Comparison of ENCODE assay signal across 8 cellular contexts in genomic region chr17:67374329-67375053, GRCh38. TPM values are rescaled to one million over a fixed set of nuclear protein-coding genes. Genes with fewer than 3 reads are reported as not detected.
A peak's percentile ranks its signal among the peaks of the same experiment; 100 is the strongest.
DNase-seq lines count a peak whose midpoint lies in the region; ATAC-seq and TF ChIP-seq lines count a peak whose summit lies in the region.

No MANE protein-coding gene starts in this region.

- TF ChIP-seq RAD21 in liver (IDR thresholded peaks at IDR 0.05) = peak; percentile 97

- WGBS in liver = 17% methylated on average over 12 of the region's 12 CpGs

- H3K4me3 Mint-ChIP-seq in chondrocyte (ENCODE audit: unreplicated experiment) = no peak overlapping the region

- H3K27me3 Mint-ChIP-seq in chondrocyte (ENCODE audit: low read depth) = no peaks in the 10 kb centered on the region

- DNase-seq in GM03348 (ENCODE audit: low spot score) = peak; percentile 85
- DNase-seq in NCI-H748 (lab: John Stamatoyannopoulos, UW; ENCODE audit: unreplicated experiment) = peak; percentile 84
- DNase-seq in activated CD4-positive, alpha-beta T cell treated with anti-CD3 and anti-CD28 coated beads for 48 hours = peak; percentile 93
- DNase-seq in chondrocyte (ENCODE audit: low spot score) = no peak
- peak; percentile 69 to 83 (median 73) for DNase-seq in stimulated activated CD4-positive, alpha-beta T cell treated with anti-CD3 and anti-CD28 coated beads, TNF-alpha, amount 100 ng/mL, for 1 hour (ENCODE audit: low read depth in 3 of 3, low spot score in 1 of 3)

- peaks cover 29% of the 10 kb centered on the region for H3K4me1 Mint-ChIP-seq in chondrocyte (ENCODE audit: low read depth)

- H3K27ac ChIP-seq in liver (ENCODE audit: low read depth in 1 of 2, low read length in 2 of 2) = no peak overlapping the region

- TF ChIP-seq POLR2A in GM18505 (IDR thresholded peaks at IDR 0.05; ENCODE audit: borderline replicate concordance, extremely low read depth, insufficient read depth, insufficient read length) = no peak

- no peaks in the 10 kb centered on the region for H3K27me3 ChIP-seq in liver (ENCODE audit: control insufficient read depth in 4 of 4, insufficient read depth in 4 of 4, low read length in 3 of 4)

- H3K36me3 ChIP-seq in liver (ENCODE audit: control insufficient read depth in 4 of 4, insufficient read depth in 3 of 4, low read depth in 1 of 4, low read length in 3 of 4) = no peaks in the 10 kb centered on the region

- no peak overlapping the region for H3K4me3 ChIP-seq in liver (ENCODE audit: low read depth in 1 of 3, low read length in 3 of 3)

- no peaks in the 10 kb centered on the region for H3K36me3 Mint-ChIP-seq in chondrocyte (ENCODE audit: low read depth)

- H3K27ac Mint-ChIP-seq in chondrocyte (ENCODE audit: unreplicated experiment) = no peak overlapping the region

- ATAC-seq in HG03442 (IDR thresholded peaks at IDR 0.05; ENCODE audit: unreplicated experiment) = peak; percentile 33
- no peak for ATAC-seq in GM18505 (IDR thresholded peaks at IDR 0.05; ENCODE audit: unreplicated experiment)

- no peak overlapping the region for H3K9ac ChIP-seq in liver (ENCODE audit: low read depth in 1 of 2, low read length in 2 of 2)

- H3K9me3 ChIP-seq in liver (ENCODE audit: control insufficient read depth in 4 of 4, low read length in 3 of 4) = no peaks in the 10 kb centered on the region

- no peaks in the 10 kb centered on the region for H3K9me3 Mint-ChIP-seq in chondrocyte (ENCODE audit: low read depth)

- peak; percentile 95 for TF ChIP-seq CTCF in chondrocyte (IDR thresholded peaks at IDR 0.05)
- TF ChIP-seq CTCF in liver (IDR thresholded peaks at IDR 0.05; ENCODE audit: low read depth, low read length, missing input control) = peak; percentile 82

- peaks cover 2 to 25% (median 13%) of the 10 kb centered on the region in 4 donors for H3K4me1 ChIP-seq in liver (ENCODE audit: control insufficient read depth in 4 of 4, insufficient read depth in 4 of 4, low read length in 3 of 4)

TF ChIP-seq in liver, 16 proteins besides CTCF, POLR2A, EP300 and RAD21:
- TF ChIP-seq JUND (IDR thresholded peaks at IDR 0.05) (no peak), REST (IDR thresholded peaks at IDR 0.05) (no peak), EGR1 (IDR thresholded peaks at IDR 0.05; ENCODE audit: low read depth in 2 of 2) (no peak), RXRA (IDR thresholded peaks at IDR 0.05) (peak in 1 of 2 donors; percentile 45), NR2F2 (IDR thresholded peaks at IDR 0.05) (no peak), TAF1 (conservative IDR thresholded peaks at IDR 0.05) (no peak), MAX (IDR thresholded peaks at IDR 0.05) (no peak), YY1 (IDR thresholded peaks at IDR 0.05) (no peak), HNF4A (conservative IDR thresholded peaks at IDR 0.05) (no peak)

RNA-seq across cellular contexts. Expression of gene PITPNC1, which starts 2.6 kb away (rescaled TPM):
- total RNA-seq in chondrocyte = 3.2 to 5.4 TPM (median 5.1 TPM) in 3 replicates
- total RNA-seq in liver = 10 to 100 TPM in 1 of 2 donors, 1 to 10 TPM in 1; 2.3 to 10.2 TPM
- polyA plus RNA-seq in liver = 1 to 10 TPM; 3.5 to 7.9 TPM

RNA-seq across cellular contexts. Expression of gene PSMD12, which starts 8.1 kb away (rescaled TPM):
- total RNA-seq in chondrocyte = 44.2 to 50.9 TPM (median 44.5 TPM) in 3 replicates
- 10 to 100 TPM; 17.3 to 34.0 TPM for total RNA-seq in liver
- 10 to 100 TPM; 20.8 to 30.5 TPM for polyA plus RNA-seq in liver
